In the genomic region with DNA sequence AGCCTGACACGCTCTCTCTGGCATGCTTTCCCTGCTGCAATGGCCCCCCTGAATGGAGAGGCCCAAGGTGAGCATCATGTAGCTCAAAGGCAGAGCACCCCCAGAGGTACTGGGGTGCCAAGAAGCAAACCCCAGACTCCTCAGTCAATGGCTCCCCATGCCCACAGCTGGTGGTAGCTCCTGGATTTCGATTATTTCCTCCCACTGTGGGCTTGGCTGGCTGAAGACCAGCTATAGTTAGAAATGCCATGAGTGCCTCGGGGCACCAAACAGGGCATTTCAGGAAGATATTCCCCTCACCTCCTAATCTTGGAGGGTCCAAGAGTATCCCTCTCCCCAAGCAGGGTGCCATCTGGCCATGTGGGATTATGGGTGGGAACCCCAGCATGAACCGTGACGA, we compare ENCODE assay signal across 24 cellular contexts. TPM values are rescaled to one million over a fixed set of nuclear protein-coding genes. Genes with fewer than 3 reads are reported as not detected.
DNase-seq lines count a peak whose midpoint lies in the region; ATAC-seq and TF ChIP-seq lines count a peak whose summit lies in the region.
"Had no signal": no experiment of that assay in that cellular context is flagged by ENCODE, and none has a peak within 500 bp of the region (broad histone marks: within the 10 kb centered on the region; RNA-seq: fewer than 3 reads in every experiment).

No MANE protein-coding gene starts in this region.

- H3K4me1 Mint-ChIP-seq in activated CD8-positive, alpha-beta memory T cell treated with anti-CD3 and anti-CD28 coated beads, Interleukin-2, amount 10 ng/mL, durations not matched to agents 7 days and 5 days: peaks cover 19% of the 10 kb centered on the region

- no peaks in the 10 kb centered on the region for H3K27me3 Mint-ChIP-seq in activated CD8-positive, alpha-beta memory T cell treated with anti-CD3 and anti-CD28 coated beads, Interleukin-2, amount 10 ng/mL, durations not matched to agents 7 days and 5 days
- H3K27me3 Mint-ChIP-seq: CD4-positive, alpha-beta T cell; CD8-positive, alpha-beta memory T cell had no signal

- ATAC-seq in activated CD8-positive, alpha-beta memory T cell treated with anti-CD3 and anti-CD28 coated beads, Interleukin-2, amount 10 ng/mL, durations not matched to agents 7 days and 5 days: no peak
- no peak for ATAC-seq in RWPE2 (ENCODE audit: low read depth)
- ATAC-seq: A549, GM12878, GM23338, HCT116 had no signal

- CTCF ChIA-PET in activated CD8-positive, alpha-beta memory T cell treated with anti-CD3 and anti-CD28 coated beads, Interleukin-2, amount 10 ng/mL, durations not matched to agents 7 days and 5 days (lab: Charles Lee): no interaction called here

- H3K4me1 ChIP-seq in RWPE2 (ENCODE audit: insufficient read depth, poor library complexity, severe bottlenecking): peaks cover 14% of the 10 kb centered on the region
- peaks cover 23% of the 10 kb centered on the region for H3K4me1 ChIP-seq in osteoblast (ENCODE audit: insufficient read depth, low read length)
- H3K4me1 ChIP-seq: BE2C had no signal

- H3K9me3 ChIP-seq in RWPE2 (ENCODE audit: severe bottlenecking) (no peaks in the 10 kb centered on the region), osteoblast (ENCODE audit: low read depth, low read length) (no peaks in the 10 kb centered on the region)
- H3K9me3 ChIP-seq: A549; BE2C; BLaER1 treated with 17β-estradiol and CSF1 and Interleukin-3, amounts not matched to agents 10 nM and 100 nM had no signal

- H3K9me3 Mint-ChIP-seq in activated CD8-positive, alpha-beta memory T cell treated with anti-CD3 and anti-CD28 coated beads, Interleukin-2, amount 10 ng/mL, durations not matched to agents 7 days and 5 days (ENCODE audit: low read depth): no peaks in the 10 kb centered on the region
- H3K9me3 Mint-ChIP-seq: CD14-positive monocyte; CD4-positive, alpha-beta T cell; CD8-positive, alpha-beta memory T cell; GM23338; H9 had no signal

- H3K27me3 ChIP-seq in RWPE2 (ENCODE audit: insufficient read depth, poor library complexity, severe bottlenecking) (no peaks in the 10 kb centered on the region), osteoblast (ENCODE audit: insufficient read depth, low read length) (no peaks in the 10 kb centered on the region)
- H3K27me3 ChIP-seq: BE2C; BLaER1 treated with 17β-estradiol and CSF1 and Interleukin-3, amounts not matched to agents 10 nM and 100 nM had no signal

- no peaks in the 10 kb centered on the region for H3K36me3 Mint-ChIP-seq in activated CD8-positive, alpha-beta memory T cell treated with anti-CD3 and anti-CD28 coated beads, Interleukin-2, amount 10 ng/mL, durations not matched to agents 7 days and 5 days

- no peak overlapping the region for H3K27ac Mint-ChIP-seq in activated CD8-positive, alpha-beta memory T cell treated with anti-CD3 and anti-CD28 coated beads, Interleukin-2, amount 10 ng/mL, durations not matched to agents 7 days and 5 days
- H3K27ac Mint-ChIP-seq: CD4-positive, alpha-beta T cell; GM23338 had no signal

- H3K36me3 ChIP-seq in RWPE2 (ENCODE audit: low read depth): peaks cover 25% of the 10 kb centered on the region
- H3K36me3 ChIP-seq in osteoblast (ENCODE audit: insufficient read depth, low read length): peaks cover 3% of the 10 kb centered on the region
- H3K36me3 ChIP-seq: BE2C had no signal

- H3K4me3 ChIP-seq in RWPE2 (ENCODE audit: severe bottlenecking) (no peak overlapping the region), osteoblast (ENCODE audit: insufficient read depth, low read length) (no peak overlapping the region)
- H3K4me3 ChIP-seq: A549; BLaER1 treated with 17β-estradiol and CSF1 and Interleukin-3, amounts not matched to agents 10 nM and 100 nM; GM12878; GM23338 had no signal

- no peaks in the 10 kb centered on the region for H3K79me2 ChIP-seq in osteoblast (ENCODE audit: insufficient read depth, low read length)

- H4K20me1 ChIP-seq in osteoblast (ENCODE audit: insufficient read depth, low read length): no peaks in the 10 kb centered on the region
- H4K20me1 ChIP-seq: BLaER1 treated with 17β-estradiol and CSF1 and Interleukin-3, amounts not matched to agents 10 nM and 100 nM had no signal

- H3K4me3 Mint-ChIP-seq in activated CD8-positive, alpha-beta memory T cell treated with anti-CD3 and anti-CD28 coated beads, Interleukin-2, amount 10 ng/mL, durations not matched to agents 7 days and 5 days: no peak overlapping the region
- H3K4me3 Mint-ChIP-seq: CD14-positive monocyte; CD4-positive, alpha-beta T cell; CD8-positive, alpha-beta memory T cell; GM23338; H9 had no signal

- H3K4me2 ChIP-seq in osteoblast (ENCODE audit: insufficient read depth, low read length): no peak overlapping the region
- H3K4me2 ChIP-seq: A549; BLaER1 treated with 17β-estradiol and CSF1 and Interleukin-3, amounts not matched to agents 10 nM and 100 nM; GM23338 had no signal

- TF ChIP-seq CTCF in RWPE2 (IDR thresholded peaks at IDR 0.05; ENCODE audit: poor library complexity, severe bottlenecking) (no peak), osteoblast (IDR thresholded peaks at IDR 0.05; ENCODE audit: extremely low read depth, low read depth, low read length) (no peak)

- DNase-seq in activated CD8-positive, alpha-beta memory T cell treated with anti-CD3 and anti-CD28 coated beads, Interleukin-2, amount 10 ng/mL, durations not matched to agents 7 days and 5 days: peak; percentile 2
- DNase-seq in activated CD8-positive, alpha-beta memory T cell treated with anti-CD3 and anti-CD28 coated beads, Interleukin-2, amount 50 U/mL, for 48 hours: no peak
- DNase-seq in RWPE2 (ENCODE audit: low spot score): peak; percentile 60
- DNase-seq in mesenteric fat pad (ENCODE audit: low spot score): peak; percentile 45
- DNase-seq in ureter (ENCODE audit: low spot score): peak; percentile 30
- DNase-seq in medulla oblongata (ENCODE audit: extremely low spot score): no peak
- no peak for DNase-seq in osteoblast (ENCODE audit: insufficient read length, low spot score, missing footprints)
- DNase-seq: 8988T; ACHN; AML-193; BE2C; CD4-positive, alpha-beta T cell; CD8-positive, alpha-beta memory T cell; DMS 273 treated with DMSO at 0.1 percent for 48 hours; DMS79; EL; GDM1; H9 had no signal

- no peak overlapping the region for H3K27ac ChIP-seq in RWPE2 (ENCODE audit: poor library complexity, severe bottlenecking)
- H3K27ac ChIP-seq in osteoblast (ENCODE audit: low read depth, low read length): no peak overlapping the region
- H3K27ac ChIP-seq: A549; BLaER1 treated with 17β-estradiol and CSF1 and Interleukin-3, amounts not matched to agents 10 nM and 100 nM had no signal

- H2AFZ ChIP-seq in osteoblast (ENCODE audit: low read length): no peak overlapping the region
- H2AFZ ChIP-seq: GM23338 had no signal

RNA-seq across cellular contexts. Expression of a gene that starts 16.8 kb away (rescaled TPM):
- total RNA-seq in activated CD8-positive, alpha-beta memory T cell treated with anti-CD3 and anti-CD28 coated beads, Interleukin-2, amount 10 ng/mL, durations not matched to agents 7 days and 5 days: 1 to 10 TPM; 4.7 to 5.2 TPM
- total RNA-seq in mesenteric fat pad (48.1 TPM), ureter (36.2 TPM), osteoblast (24.8 and 29.7 TPM in 2 replicates)

RNA-seq across cellular contexts. Expression of a gene that starts 59.0 kb away (rescaled TPM):
- 10 to 100 TPM; 88.5 to 93.6 TPM for total RNA-seq in activated CD8-positive, alpha-beta memory T cell treated with anti-CD3 and anti-CD28 coated beads, Interleukin-2, amount 10 ng/mL, durations not matched to agents 7 days and 5 days
- total RNA-seq in mesenteric fat pad (131 TPM), ureter (123 TPM), osteoblast (51.0 and 51.6 TPM in 2 replicates)

Comparison
In these comparisons a context has a peak if more than half of its experiments do, and no peak if none do; other contexts are left out.
1. DNase-seq: peak in activated CD8-positive, alpha-beta memory T cell treated with anti-CD3 and anti-CD28 coated beads, Interleukin-2, amount 10 ng/mL, durations not matched to agents 7 days and 5 days (single experiment), RWPE2 (single experiment), mesenteric fat pad (single experiment) and ureter (single experiment); none in activated CD8-positive, alpha-beta memory T cell treated with anti-CD3 and anti-CD28 coated beads, Interleukin-2, amount 50 U/mL, for 48 hours (single experiment), medulla oblongata (single experiment) and osteoblast (single experiment).